39 cellular contexts compared by ENCODE assay signal in the genomic region with DNA sequence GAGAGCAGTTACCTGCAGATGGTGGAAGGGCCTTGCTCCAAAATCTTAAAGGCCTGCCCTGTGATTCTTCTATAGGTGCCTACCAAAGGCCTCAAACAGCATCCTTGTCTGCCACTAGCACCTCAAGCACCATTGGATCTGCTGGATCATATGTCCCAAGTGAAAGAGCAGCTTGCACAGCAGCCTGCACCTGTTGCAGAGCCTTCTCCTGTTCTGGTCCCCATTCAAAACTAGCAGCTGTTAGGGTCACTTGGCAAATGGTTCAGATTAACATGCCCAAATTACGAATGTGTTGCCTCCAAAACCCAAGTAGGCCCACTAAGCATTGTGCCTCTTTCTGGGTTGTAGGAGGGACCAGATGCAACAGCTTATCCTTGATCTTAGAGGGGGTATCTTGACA.
"Had no signal": no experiment of that assay in that cellular context is flagged by ENCODE, and none has a peak within 500 bp of the region (broad histone marks: within the 10 kb centered on the region; RNA-seq: fewer than 3 reads in every experiment).

No MANE protein-coding gene starts in this region.

- H3K36me3 ChIP-seq: adrenal gland, ascending aorta, brain microvascular endothelial cell, breast epithelium, cardiac muscle cell had no signal

- H3K27me3 ChIP-seq: adrenal gland, ascending aorta, body of pancreas, brain microvascular endothelial cell, breast epithelium, cardiac muscle cell had no signal

- ATAC-seq: activated naive CD4-positive, alpha-beta T cell treated with anti-CD3 and anti-CD28 coated beads, Interleukin-2, amount 50 U/mL, for 72 hours; activated naive CD8-positive, alpha-beta T cell treated with anti-CD3 and anti-CD28 coated beads, Interleukin-2, amount 50 U/mL, for 24 hours; activated T-cell treated with anti-CD3 and anti-CD28 coated beads, Interleukin-2, amount 50 U/mL, for 4 hours; activated T-cell treated with anti-CD3 and anti-CD28 coated beads, Interleukin-2, amount 50 U/mL, for 72 hours; activated T-helper 17 cell treated with anti-CD3 and anti-CD28 coated beads, Interleukin-2, amount 50 U/mL, for 72 hours; body of pancreas had no signal

- H3K36me3 Mint-ChIP-seq: activated naive CD4-positive, alpha-beta T cell treated with anti-CD3 and anti-CD28 coated beads, Interleukin-2, amount 10 ng/mL, durations not matched to agents 7 days and 5 days; brain had no signal

- DNase-seq: activated effector memory CD4-positive, alpha-beta T cell treated with anti-CD3 and anti-CD28 coated beads, Interleukin-2, amount 50 U/mL, for 16 hours; activated effector memory CD4-positive, alpha-beta T cell treated with Interleukin-2 at 50 U/mL for 16 hours; activated gamma-delta T cell; activated gamma-delta T cell treated with Interleukin-2 at 50 U/mL for 16 hours; activated naive CD4-positive, alpha-beta T cell; activated naive CD4-positive, alpha-beta T cell treated with anti-CD3 and anti-CD28 coated beads for 36 hours; activated naive CD4-positive, alpha-beta T cell treated with anti-CD3 and anti-CD28 coated beads, Interleukin-2, amount 10 ng/mL, durations not matched to agents 7 days and 5 days; activated naive CD4-positive, alpha-beta T cell treated with anti-CD3 and anti-CD28 coated beads, Interleukin-2, amount 50 U/mL, for 16 hours; activated naive CD4-positive, alpha-beta T cell treated with Interleukin-2 at 50 U/mL for 16 hours; activated naive CD8-positive, alpha-beta T cell treated with anti-CD3 and anti-CD28 coated beads for 36 hours; activated naive CD8-positive, alpha-beta T cell treated with anti-CD3 and anti-CD28 coated beads, Interleukin-2, amount 10 ng/mL, durations not matched to agents 7 days and 5 days; activated naive CD8-positive, alpha-beta T cell treated with anti-CD3 and anti-CD28 coated beads, Interleukin-2, amount 50 U/mL, for 24 hours; activated T-cell treated with anti-CD3 and anti-CD28 coated beads, Interleukin-2, amount 50 U/mL, for 1 hour; activated T-cell treated with anti-CD3 and anti-CD28 coated beads, Interleukin-2, amount 50 U/mL, for 24 hours; activated T-cell treated with anti-CD3 and anti-CD28 coated beads, Interleukin-2, amount 50 U/mL, for 4 hours; activated T-cell treated with anti-CD3 and anti-CD28 coated beads, Interleukin-2, amount 50 U/mL, for 48 hours; activated T-cell treated with anti-CD3 and anti-CD28 coated beads, Interleukin-2, amount 50 U/mL, for 72 hours; adrenal gland; amniotic stem cell; amygdala; anterior cingulate cortex; aorta; body of pancreas; brain microvascular endothelial cell; caudate nucleus; central memory CD4-positive, alpha-beta T cell; cerebellar nuclear complex had no signal

- H3K27me3 Mint-ChIP-seq: activated naive CD8-positive, alpha-beta T cell treated with anti-CD3 and anti-CD28 coated beads for 36 hours had no signal

- H3K4me3 ChIP-seq: adrenal gland, ascending aorta, body of pancreas, breast epithelium, cardiac muscle cell had no signal

- H3K4me3 Mint-ChIP-seq: activated naive CD4-positive, alpha-beta T cell treated with anti-CD3 and anti-CD28 coated beads for 36 hours; activated naive CD4-positive, alpha-beta T cell treated with anti-CD3 and anti-CD28 coated beads, Interleukin-2, amount 10 ng/mL, durations not matched to agents 7 days and 5 days; activated naive CD4-positive, alpha-beta T cell treated with anti-CD3 and anti-CD28 coated beads, Interleukin-2, amount 50 U/mL, for 24 hours; activated naive CD8-positive, alpha-beta T cell; activated naive CD8-positive, alpha-beta T cell treated with anti-CD3 and anti-CD28 coated beads for 36 hours; activated naive CD8-positive, alpha-beta T cell treated with anti-CD3 and anti-CD28 coated beads, Interleukin-2, amount 10 ng/mL, durations not matched to agents 7 days and 5 days; activated naive CD8-positive, alpha-beta T cell treated with anti-CD3 and anti-CD28 coated beads, Interleukin-2, amount 50 U/mL, for 24 hours; activated T-cell treated with anti-CD3 and anti-CD28 coated beads, Interleukin-2, amount 50 U/mL, for 24 hours; activated T-cell treated with anti-CD3 and anti-CD28 coated beads, Interleukin-2, amount 50 U/mL, for 4 hours; activated T-cell treated with anti-CD3 and anti-CD28 coated beads, Interleukin-2, amount 50 U/mL, for 72 hours; activated T-helper 1 cell treated with anti-CD3 and anti-CD28 coated beads, Interleukin-12 subunit alpha, Interleukin-12 subunit beta, Interleukin-2, Interleukin-4 antibody, amounts not matched to agents 30 ng/mL and 10 ng/mL and 1 ng/mL, durations not matched to agents 14 hours and 24 hours and 36 hours; activated T-helper 17 cell treated with anti-CD3 and anti-CD28 coated beads, Interleukin-2, amount 50 U/mL, for 72 hours; brain; central memory CD8-positive, alpha-beta T cell had no signal

- H3K27ac ChIP-seq: adrenal gland, ascending aorta, body of pancreas, brain microvascular endothelial cell, breast epithelium, cardiac muscle cell had no signal

- FAIRE-seq: astrocyte had no signal

- H3K27ac Mint-ChIP-seq: activated naive CD4-positive, alpha-beta T cell treated with anti-CD3 and anti-CD28 coated beads for 36 hours; activated naive CD4-positive, alpha-beta T cell treated with anti-CD3 and anti-CD28 coated beads, Interleukin-2, amount 10 ng/mL, durations not matched to agents 7 days and 5 days; activated naive CD4-positive, alpha-beta T cell treated with anti-CD3 and anti-CD28 coated beads, Interleukin-2, amount 50 U/mL, for 24 hours; activated naive CD4-positive, alpha-beta T cell treated with anti-CD3 and anti-CD28 coated beads, Interleukin-2, amount 50 U/mL, for 72 hours; activated naive CD8-positive, alpha-beta T cell; activated naive CD8-positive, alpha-beta T cell treated with anti-CD3 and anti-CD28 coated beads for 36 hours; activated naive CD8-positive, alpha-beta T cell treated with anti-CD3 and anti-CD28 coated beads, Interleukin-2, amount 10 ng/mL, durations not matched to agents 7 days and 5 days; activated naive CD8-positive, alpha-beta T cell treated with anti-CD3 and anti-CD28 coated beads, Interleukin-2, amount 50 U/mL, for 24 hours; activated T-cell treated with anti-CD3 and anti-CD28 coated beads, Interleukin-2, amount 50 U/mL, for 24 hours; activated T-cell treated with anti-CD3 and anti-CD28 coated beads, Interleukin-2, amount 50 U/mL, for 72 hours; activated T-helper 1 cell treated with anti-CD3 and anti-CD28 coated beads, Interleukin-12 subunit alpha, Interleukin-12 subunit beta, Interleukin-2, Interleukin-4 antibody, amounts not matched to agents 30 ng/mL and 10 ng/mL and 1 ng/mL, durations not matched to agents 14 hours and 24 hours and 36 hours; activated T-helper 17 cell treated with anti-CD3 and anti-CD28 coated beads, Interleukin-2, amount 50 U/mL, for 72 hours; activated T-helper 2 cell treated with anti-CD3 and anti-CD28 coated beads, Interferon-gamma antibody, Interleukin-2, Interleukin-4, amounts not matched to agents 10 μg/mL and 5 μg/mL and 100 μg/mL, durations not matched to agents 14 hours and 24 hours and 36 hours; brain had no signal

- H3K9me3 ChIP-seq: body of pancreas had no signal

- H3K9me3 Mint-ChIP-seq: activated T-helper 2 cell treated with anti-CD3 and anti-CD28 coated beads, Interferon-gamma antibody, Interleukin-2, Interleukin-4, amounts not matched to agents 10 μg/mL and 5 μg/mL and 100 μg/mL, durations not matched to agents 14 hours and 24 hours and 36 hours had no signal

- H3K4me1 ChIP-seq: adrenal gland, ascending aorta, body of pancreas, breast epithelium had no signal

- H3K4me1 Mint-ChIP-seq: activated naive CD4-positive, alpha-beta T cell treated with anti-CD3 and anti-CD28 coated beads, Interleukin-2, amount 10 ng/mL, durations not matched to agents 7 days and 5 days; activated naive CD4-positive, alpha-beta T cell treated with anti-CD3 and anti-CD28 coated beads, Interleukin-2, amount 50 U/mL, for 24 hours; activated naive CD8-positive, alpha-beta T cell treated with anti-CD3 and anti-CD28 coated beads for 36 hours; activated naive CD8-positive, alpha-beta T cell treated with anti-CD3 and anti-CD28 coated beads, Interleukin-2, amount 10 ng/mL, durations not matched to agents 7 days and 5 days; activated naive CD8-positive, alpha-beta T cell treated with anti-CD3 and anti-CD28 coated beads, Interleukin-2, amount 50 U/mL, for 24 hours; activated T-helper 17 cell treated with anti-CD3 and anti-CD28 coated beads, Interleukin-2, amount 50 U/mL, for 72 hours; brain; central memory CD8-positive, alpha-beta T cell had no signal
